ENCODE assay signal across 21 cellular contexts in genomic region chr2:54429055-54429454, GRCh38. TPM values are rescaled to one million over a fixed set of nuclear protein-coding genes. Genes with fewer than 3 reads are reported as not detected.
DNase-seq lines count a peak whose midpoint lies in the region; ATAC-seq and TF ChIP-seq lines count a peak whose summit lies in the region.
"Had no signal": no experiment of that assay in that cellular context is flagged by ENCODE, and none has a peak within 500 bp of the region (broad histone marks: within the 10 kb centered on the region; RNA-seq: fewer than 3 reads in every experiment).

No MANE protein-coding gene starts in this region.

- no peak for TF ChIP-seq CTCF in ascending aorta (IDR thresholded peaks at IDR 0.05)
- TF ChIP-seq CTCF in right atrium auricular region (IDR thresholded peaks at IDR 0.05), result no peak
- TF ChIP-seq CTCF in gastrocnemius medialis (IDR thresholded peaks at IDR 0.05 in 4 of 5, conservative IDR thresholded peaks at IDR 0.05 in 1 of 5), result no peak

- ATAC-seq in gastrocnemius medialis, result no peak
- no peak for ATAC-seq in aorta (ENCODE audit: low FRiP score)

- H3K4me3 ChIP-seq in ACC112 (ENCODE audit: low read depth, low read length), result no peak overlapping the region
- no peak overlapping the region for H3K4me3 ChIP-seq in ascending aorta
- H3K4me3 ChIP-seq in right atrium auricular region, result no peak overlapping the region
- no peak overlapping the region for H3K4me3 ChIP-seq in gastrocnemius medialis
- no peak overlapping the region for H3K4me3 ChIP-seq in aorta (ENCODE audit: low read length in 2 of 2)
- H3K4me3 ChIP-seq: HAP-1, MG63, pancreas, tibial nerve had no signal

- H3K27ac ChIP-seq in ACC112 (ENCODE audit: low read depth, low read length) (no peak overlapping the region), ascending aorta (peak overlapping the region; percentile 9 to 63), right atrium auricular region (peak overlapping the region; percentile 71 to 78), gastrocnemius medialis (peak overlapping the region; percentile 63 to 74 (median 66)), aorta (ENCODE audit: low read depth in 1 of 2, low read length in 2 of 2) (no peak overlapping the region)
- H3K27ac ChIP-seq: pancreas, RWPE1 had no signal

- H3K4me1 ChIP-seq in ACC112 (ENCODE audit: control insufficient read depth, insufficient read depth, low read length, unreplicated experiment), result peaks cover 8% of the 10 kb centered on the region
- H3K4me1 ChIP-seq in ascending aorta, result peaks cover 10 to 12% of the 10 kb centered on the region in 2 donors
- peaks cover 0 to 59% of the 10 kb centered on the region in 2 donors for H3K4me1 ChIP-seq in right atrium auricular region
- H3K4me1 ChIP-seq in gastrocnemius medialis, result peaks cover 41 to 61% of the 10 kb centered on the region in 2 donors
- no peaks in the 10 kb centered on the region for H3K4me1 ChIP-seq in aorta (ENCODE audit: control insufficient read depth in 1 of 2, insufficient read depth in 2 of 2, low read length in 2 of 2)
- H3K4me1 ChIP-seq: HAP-1, pancreas had no signal

- H3K79me2 ChIP-seq in ACC112 (ENCODE audit: control insufficient read depth, insufficient read depth, low read length, unreplicated experiment), result no peaks in the 10 kb centered on the region

- whole genome bisulfite sequencing in aorta, 2 donors, result 2 to 10% methylated on average over 5 of the region's 5 CpGs

- TF ChIP-seq POLR2A in gastrocnemius medialis (IDR thresholded peaks at IDR 0.05), result no peak

- no peaks in the 10 kb centered on the region for H3K27me3 ChIP-seq in ACC112 (ENCODE audit: insufficient read depth, low read length)
- H3K27me3 ChIP-seq in ascending aorta, result no peaks in the 10 kb centered on the region
- H3K27me3 ChIP-seq in right atrium auricular region, result no peaks in the 10 kb centered on the region
- no peaks in the 10 kb centered on the region for H3K27me3 ChIP-seq in gastrocnemius medialis
- H3K27me3 ChIP-seq in aorta (ENCODE audit: control insufficient read depth in 1 of 2, insufficient read depth in 2 of 2, low read length in 1 of 2), result no peaks in the 10 kb centered on the region
- H3K27me3 ChIP-seq: MG63, pancreas, tibial nerve had no signal

- no peaks in the 10 kb centered on the region for H3K9me3 ChIP-seq in ascending aorta
- no peaks in the 10 kb centered on the region for H3K9me3 ChIP-seq in right atrium auricular region
- no peaks in the 10 kb centered on the region for H3K9me3 ChIP-seq in gastrocnemius medialis
- H3K9me3 ChIP-seq in aorta (ENCODE audit: control insufficient read depth, low read length), result no peaks in the 10 kb centered on the region
- H3K9me3 ChIP-seq: HAP-1, MG63, pancreas, tibial nerve had no signal

- intact Hi-C loops in ascending aorta (cut with DNase I) (no loop called here), gastrocnemius medialis (cut with DNase I; ENCODE audit: low total_unique reads) (no loop called here), aorta (cut with DNase I) (loop anchor here in 1 of 2 donors (10.0 kb wide), 1 partner anchor 54 kb away; no protein-coding TSS in a partner anchor)

- in situ Hi-C loops in gastrocnemius medialis (cut with MboI; ENCODE audit: low sequenced_read_pairs in 4 of 4), result no loop called here

- DNase-seq in ascending aorta (ENCODE audit: low spot score in 2 of 2), result no peak
- DNase-seq in right atrium auricular region (ENCODE audit: low spot score), result no peak
- DNase-seq in gastrocnemius medialis, result no peak
- DNase-seq in NCI-H128 (lab: John Stamatoyannopoulos, UW; ENCODE audit: unreplicated experiment), result no peak
- DNase-seq in central memory CD4-positive, alpha-beta T cell, result no peak
- DNase-seq in aorta, result no peak
- DNase-seq in activated CD8-positive, alpha-beta memory T cell treated with anti-CD3 and anti-CD28 coated beads, Interleukin-2, amount 50 U/mL, for 4 hours, result no peak
- DNase-seq: activated CD4-positive, alpha-beta T cell treated with anti-CD3 and anti-CD28 coated beads for 4 hours; activated effector memory CD4-positive, alpha-beta T cell treated with Interleukin-2 at 50 U/mL for 16 hours; amniotic stem cell; CD8-positive, alpha-beta memory T cell; IMR-90; naive B cell; NCI-H2029 treated with DMSO at 0.1 percent for 48 hours; NCI-H510A; pancreas had no signal

- H3K36me3 ChIP-seq in ACC112 (ENCODE audit: insufficient read depth, low read length) (no peaks in the 10 kb centered on the region), ascending aorta (no peaks in the 10 kb centered on the region), right atrium auricular region (no peaks in the 10 kb centered on the region), gastrocnemius medialis (no peaks in the 10 kb centered on the region), aorta (ENCODE audit: control insufficient read depth in 1 of 2, insufficient read depth in 2 of 2, low read length in 1 of 2) (no peaks in the 10 kb centered on the region)
- H3K36me3 ChIP-seq: HAP-1, MG63, pancreas, tibial nerve had no signal

- peak overlapping the region; percentile 76 for H2AFZ ChIP-seq in ACC112 (ENCODE audit: low read length, unreplicated experiment)

RNA-seq across cellular contexts. Expression of gene SPTBN1, which starts 27.1 kb away (rescaled TPM):
- 246 TPM for total RNA-seq in ascending aorta
- 100 to 1,000 TPM; 265 to 382 TPM for total RNA-seq in right atrium auricular region
- total RNA-seq in gastrocnemius medialis, result 100 to 1,000 TPM; 107 to 191 (median 119) TPM
- total RNA-seq in aorta, result 100 to 1,000 TPM; 322 to 540 TPM
- 100 to 1,000 TPM in 1 of 2 donors, 10 to 100 TPM in 1; 84.9 to 113 TPM for polyA plus RNA-seq in aorta

Comparison
In these comparisons a context has a peak if more than half of its experiments do, and no peak if none do; other contexts are left out.
1. H3K27ac ChIP-seq: peak in ascending aorta (2 of 2), right atrium auricular region (2 of 2) and gastrocnemius medialis (4 of 4); none in ACC112 (single experiment) and aorta (0 of 2).